8 cellular contexts compared by ENCODE assay signal in genomic region chr16:27374794-27375499, GRCh38. TPM values are rescaled to one million over a fixed set of nuclear protein-coding genes. Genes with fewer than 3 reads are reported as not detected.
DNase-seq lines count a peak whose midpoint lies in the region; ATAC-seq, FAIRE-seq and TF ChIP-seq lines count a peak whose summit lies in the region.

No MANE protein-coding gene starts in this region.

- H3K9me3 ChIP-seq in A549 (no peaks in the 10 kb centered on the region), muscle layer of duodenum (ENCODE audit: control insufficient read depth in 1 of 2, low read length in 2 of 2) (no peaks in the 10 kb centered on the region), tibial artery (no peaks in the 10 kb centered on the region)

- intact Hi-C loops in tibial artery (cut with DNase I; ENCODE audit: low total_unique reads) = loop anchor here (10.0 kb wide), 1 partner anchor 80 kb away; no protein-coding TSS in a partner anchor

- H3K27ac ChIP-seq in A549 = no peak overlapping the region; a peak in 1 of 6 replicates
- H3K27ac ChIP-seq in muscle layer of duodenum (ENCODE audit: low read length) = peak overlapping the region; percentile 2
- no peak overlapping the region for H3K27ac ChIP-seq in tibial artery

- no peak for TF ChIP-seq EP300 in A549 (IDR thresholded peaks at IDR 0.05)

- no peak overlapping the region for H3K4me3 ChIP-seq in A549
- H3K4me3 ChIP-seq in muscle layer of duodenum (ENCODE audit: low read depth in 1 of 2, low read length in 2 of 2) = peak overlapping the region; percentile 4 to 39
- no peak overlapping the region for H3K4me3 ChIP-seq in tibial artery

- H3K27me3 ChIP-seq in muscle layer of duodenum (ENCODE audit: low read depth, low read length) = no peaks in the 10 kb centered on the region
- no peaks in the 10 kb centered on the region for H3K27me3 ChIP-seq in tibial artery

- ATAC-seq in A549 = peak; percentile 90 to 98
- ATAC-seq in HG02870 (IDR thresholded peaks at IDR 0.05; ENCODE audit: unreplicated experiment) = peak; percentile 54
- peak; percentile 79 for ATAC-seq in esophagus mucosa

- H3K4me2 ChIP-seq in A549 = no peak overlapping the region

- POLR2A ChIA-PET in A549 (lab: Yijun Ruan, JAX) = interaction anchor here (1.7 kb wide), 1 partner anchor 171 kb away, joined by 4 read pairs; the partner anchor contains the start of gene KDM8

- CTCF ChIA-PET in A549 (lab: Yijun Ruan, JAX) = interaction anchor here (0.8 to 3.5 kb wide), 10 partner anchors 9 to 265 kb away, joined by 3 to 22 read pairs (median 4); no protein-coding TSS in a partner anchor

- peak; percentile 16 to 37; a peak in 2 of 5 replicates for TF ChIP-seq RAD21 in A549 (conservative IDR thresholded peaks at IDR 0.05 in 1 of 2, IDR thresholded peaks at IDR 0.05 in 1 of 2)

- DNase-seq in A549 (ENCODE audit: low read depth in 1 of 2, low spot score in 1 of 2) (peak; percentile 81 to 87), NCI-H446 (lab: John Stamatoyannopoulos, UW) (peak; percentile 30 to 77), tibial artery (peak; percentile 55 to 75)
- DNase-seq in activated CD4-positive, alpha-beta T cell treated with anti-CD3 and anti-CD28 coated beads, Interleukin-2, amount 50 U/mL, for 4 hours = peak; percentile 42 to 51

- 43% methylated on average over 10 of the region's 10 CpGs for WGBS in A549 (ENCODE audit: missing lambda C conversion rate)

- H3K36me3 ChIP-seq in muscle layer of duodenum (ENCODE audit: control insufficient read depth in 1 of 2, insufficient read depth in 2 of 2, low read length in 2 of 2) (no peaks in the 10 kb centered on the region), tibial artery (no peaks in the 10 kb centered on the region)

- FAIRE-seq in A549 (lab: Jason Lieb, UNC) = no peak

- H3K4me1 ChIP-seq in A549 = no peaks in the 10 kb centered on the region
- no peaks in the 10 kb centered on the region for H3K4me1 ChIP-seq in muscle layer of duodenum (ENCODE audit: control insufficient read depth in 1 of 2, insufficient read depth in 2 of 2, low read length in 2 of 2)
- peaks cover 0 to 6% (median 2%) of the 10 kb centered on the region in 4 donors for H3K4me1 ChIP-seq in tibial artery

- no peak for TF ChIP-seq POLR2A in A549 (IDR thresholded peaks at IDR 0.05; ENCODE audit: low read length)

- TF ChIP-seq CTCF in A549 (IDR thresholded peaks at IDR 0.05) (peak; percentile 16; the same call in 1 of the 3 replicates), GM12873 (IDR thresholded peaks at IDR 0.05; ENCODE audit: insufficient read depth, low read depth, low read length, missing control alignments) (peak; percentile 59), tibial artery (IDR thresholded peaks at IDR 0.05) (peak; percentile 32 to 44)

TF ChIP-seq in A549, 52 proteins besides CTCF, POLR2A, EP300 and RAD21:
- TF ChIP-seq KDM1A (IDR thresholded peaks at IDR 0.05; ENCODE audit: low read depth) = no peak
- peak; percentile 95 for TF ChIP-seq USF2 (IDR thresholded peaks at IDR 0.05)
- no peak for TF ChIP-seq JUN (IDR thresholded peaks at IDR 0.05)
- no peak for TF ChIP-seq ATOH8 (CRISPR knock-in tag; IDR thresholded peaks at IDR 0.05; ENCODE audit: low read depth)
- TF ChIP-seq NFE2L2 (conservative IDR thresholded peaks at IDR 0.05; ENCODE audit: low read length) = no peak
- TF ChIP-seq SMC3 (IDR thresholded peaks at IDR 0.05) = peak; percentile 20; the same call in 1 of the 3 replicates
- TF ChIP-seq CBX8 (IDR thresholded peaks at IDR 0.05) = no peak
- TF ChIP-seq MYC (IDR thresholded peaks at IDR 0.05; ENCODE audit: borderline replicate concordance, low read length) = no peak
- no peak for TF ChIP-seq ZSCAN20 (CRISPR knock-in tag; IDR thresholded peaks at IDR 0.05)
- TF ChIP-seq HOXA7 (CRISPR knock-in tag; IDR thresholded peaks at IDR 0.05) = no peak
- no peak for TF ChIP-seq CHD2 (IDR thresholded peaks at IDR 0.05; ENCODE audit: low read length, partially characterized antibody)
- TF ChIP-seq NR3C1 (IDR thresholded peaks at IDR 0.05) = no peak

RNA-seq across cellular contexts. Expression of gene IL21R, which starts 27.0 kb away (rescaled TPM):
- polyA plus RNA-seq in A549 (2011; rRNA removed) = 0.07 and 0.09 TPM in 2 replicates
- 0.04 and 0.07 TPM in 2 replicates for polyA plus RNA-seq in A549 (2012; cell fraction: cytosol; rRNA removed)
- 0.04 and 0.10 TPM in 2 replicates for polyA plus RNA-seq in A549 (2012; cell fraction: nucleus; rRNA removed)
- 0.04 TPM in 3 replicates for polyA plus RNA-seq in A549 (2017; fragmentation: RNase III; extraction: RNeasy Plus Mini Kit Qiagen cat#74134 plus additional on column Dnase treatment)
- polyA minus RNA-seq in A549 (2011; rRNA and poly(A)+ RNA removed) = 0.10 TPM in 1 of 2 replicates, not detected in the other
- total RNA-seq in esophagus mucosa = 0.56 TPM

Comparison
In these comparisons a context has a peak if more than half of its experiments do, and no peak if none do; other contexts are left out.
1. H3K4me3 ChIP-seq: peak in muscle layer of duodenum (2 of 2); none in A549 (single experiment) and tibial artery (0 of 2).
2. Peak in every context shown above with its lines, with median percentiles within 50 percentile points of each other: ATAC-seq, DNase-seq and CTCF ChIP-seq.